18 cellular contexts compared by ENCODE assay signal in the genomic region with DNA sequence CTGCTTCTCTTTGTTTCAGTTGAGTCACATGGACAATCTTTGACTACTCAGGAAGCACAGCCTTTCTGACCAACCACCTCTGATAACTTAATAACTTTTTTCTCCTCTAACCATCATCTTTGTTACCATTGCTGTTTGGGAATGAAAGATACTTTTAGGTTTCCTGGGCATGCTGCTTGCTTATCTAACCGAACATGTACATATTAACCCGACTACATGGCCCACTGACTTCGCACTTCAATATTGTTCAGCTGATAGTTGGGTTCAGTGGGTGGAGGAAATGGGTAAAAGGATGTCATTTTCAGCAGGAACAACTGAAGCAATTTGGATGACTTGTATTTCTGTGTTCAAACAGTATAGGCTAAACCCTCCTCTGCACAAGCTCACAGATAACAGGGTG.
"Had no signal": no experiment of that assay in that cellular context is flagged by ENCODE, and none has a peak within 500 bp of the region (broad histone marks: within the 10 kb centered on the region; RNA-seq: fewer than 3 reads in every experiment).

No MANE protein-coding gene starts in this region.

- H3K4me1 ChIP-seq: breast epithelium had no signal

- H3K27me3 ChIP-seq: breast epithelium had no signal

- H3K9me3 ChIP-seq: breast epithelium had no signal

- H3K27ac ChIP-seq: breast epithelium had no signal

- H3K4me3 ChIP-seq: breast epithelium had no signal

- H3K36me3 ChIP-seq: breast epithelium had no signal

- DNase-seq: activated CD4-positive, alpha-beta T cell treated with anti-CD3 and anti-CD28 coated beads, Interleukin-2, amount 10 ng/mL, durations not matched to agents 24 days and 14 days; activated CD4-positive, alpha-beta T cell treated with anti-CD3 and anti-CD28 coated beads, Interleukin-2, amount 50 U/mL, for 48 hours; activated CD4-positive, CD25-positive, alpha-beta regulatory T cell treated with anti-CD3 and anti-CD28 coated beads, Interleukin-2, amount 50 U/mL, for 72 hours; activated CD8-positive, alpha-beta memory T cell treated with anti-CD3 and anti-CD28 coated beads, Interleukin-2, amount 10 ng/mL, durations not matched to agents 7 days and 5 days; activated effector memory CD4-positive, alpha-beta T cell treated with Interleukin-2 at 50 U/mL for 16 hours; activated naive CD4-positive, alpha-beta T cell; activated T-cell treated with anti-CD3 and anti-CD28 coated beads, Interleukin-2, amount 50 U/mL, for 24 hours; aorta; caudate nucleus; NCI-H1105 treated with DMSO at 0.1 percent for 48 hours; NCI-H1436 treated with DMSO at 0.1 percent for 48 hours; NCI-H187 treated with DMSO at 0.1 percent for 48 hours; NCI-H2081 treated with DMSO at 0.1 percent for 48 hours; NCI-H446; NCI-H524; PC-3; SHP77 treated with DMSO at 0.1 percent for 48 hours had no signal
